1 cellular context compared by ENCODE assay signal in genomic region chr1:34732831-34733230, GRCh38.
TF ChIP-seq lines count a peak whose summit lies in the region.

No MANE protein-coding gene starts in this region.

TF ChIP-seq in HEK293, 187 proteins besides CTCF, POLR2A, EP300 and RAD21:
- peak; percentile 63 for TF ChIP-seq ZFHX2 (tag by site-specific recombination; conservative IDR thresholded peaks at IDR 0.05)
- TF ChIP-seq EGR2 (tag by site-specific recombination; IDR thresholded peaks at IDR 0.05; ENCODE audit: low read depth) = peak; percentile 63
